In the genomic region with DNA sequence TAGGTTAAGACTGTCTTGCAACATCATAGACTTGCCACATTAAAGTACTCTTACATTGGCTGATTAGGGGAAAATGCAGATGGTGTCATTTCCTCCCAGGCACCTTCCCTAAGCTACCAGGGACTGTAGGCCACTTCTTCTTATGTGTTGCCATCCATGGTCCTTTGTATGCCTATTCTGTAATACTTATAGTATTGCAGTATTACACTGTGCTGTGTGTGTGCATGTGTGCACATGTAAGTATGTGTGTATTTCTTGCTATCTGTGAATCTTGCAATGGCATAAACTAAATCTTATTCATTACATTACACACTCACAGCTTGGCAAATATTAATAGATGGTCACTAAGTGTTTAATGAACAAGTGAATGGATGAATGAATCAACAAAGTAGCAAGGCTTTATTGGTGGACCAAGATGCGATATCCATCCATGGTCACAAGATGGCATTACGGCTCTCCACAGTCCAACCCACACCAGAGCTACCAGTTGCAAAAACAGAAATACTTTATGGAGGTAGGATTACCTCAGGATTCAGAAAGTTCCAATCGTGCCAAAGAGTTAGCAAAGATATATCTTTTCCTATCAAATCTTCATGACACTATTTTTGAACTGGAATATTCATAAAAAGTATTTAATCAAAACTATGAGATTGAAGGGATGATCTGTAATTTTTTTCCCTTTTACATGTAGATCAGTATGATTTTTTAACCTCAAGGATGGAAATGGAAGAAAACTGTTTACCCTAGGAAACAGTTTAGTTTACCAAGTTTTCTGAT, we compare ENCODE assay signal across 8 cellular contexts.
DNase-seq lines count a peak whose midpoint lies in the region; ATAC-seq, FAIRE-seq and TF ChIP-seq lines count a peak whose summit lies in the region.

No MANE protein-coding gene starts in this region.

- peak; percentile 67 for TF ChIP-seq CTCF in HFF-Myc (IDR thresholded peaks at IDR 0.05; ENCODE audit: low read depth, low read length, missing control alignments)
- TF ChIP-seq CTCF in omental fat pad (IDR thresholded peaks at IDR 0.05): no peak

- H3K4me1 Mint-ChIP-seq in activated CD4-positive, alpha-beta T cell treated with anti-CD3 and anti-CD28 coated beads, Interleukin-2, amount 10 ng/mL, durations not matched to agents 24 days and 14 days: no peaks in the 10 kb centered on the region

- H3K4me3 ChIP-seq in HFF-Myc (replicated peaks; ENCODE audit: low read depth, low read length): no peak overlapping the region

- no peaks in the 10 kb centered on the region for H3K36me3 Mint-ChIP-seq in activated CD4-positive, alpha-beta T cell treated with anti-CD3 and anti-CD28 coated beads, Interleukin-2, amount 10 ng/mL, durations not matched to agents 24 days and 14 days (ENCODE audit: low read depth)

- peak; percentile 67 for FAIRE-seq in A204.1 (lab: Jason Lieb, UNC)

- no peaks in the 10 kb centered on the region for H3K27me3 Mint-ChIP-seq in activated CD4-positive, alpha-beta T cell treated with anti-CD3 and anti-CD28 coated beads, Interleukin-2, amount 10 ng/mL, durations not matched to agents 24 days and 14 days

- no peak for ATAC-seq in omental fat pad (ENCODE audit: low FRiP score)

- DNase-seq in GM03348 (ENCODE audit: low spot score) (peak; percentile 13), HFF-Myc (ENCODE audit: extremely low read depth, low read depth) (peak; percentile 27), NCI-H1694 (lab: John Stamatoyannopoulos, UW) (peak; percentile 22), glomerular endothelial cell (ENCODE audit: extremely low read depth, low read depth, low spot score) (peak; percentile 12), renal cortical epithelial cell (ENCODE audit: low read depth) (peak; percentile 50), omental fat pad (ENCODE audit: low spot score) (no peak)
- peak; percentile 70 for DNase-seq in activated CD4-positive, alpha-beta T cell treated with anti-CD3 and anti-CD28 coated beads, Interleukin-2, amount 10 ng/mL, durations not matched to agents 24 days and 14 days

- no peak overlapping the region for H3K27ac Mint-ChIP-seq in activated CD4-positive, alpha-beta T cell treated with anti-CD3 and anti-CD28 coated beads, Interleukin-2, amount 10 ng/mL, durations not matched to agents 24 days and 14 days

- H3K4me3 Mint-ChIP-seq in activated CD4-positive, alpha-beta T cell treated with anti-CD3 and anti-CD28 coated beads, Interleukin-2, amount 10 ng/mL, durations not matched to agents 24 days and 14 days: no peak overlapping the region

- intact Hi-C loops in activated CD4-positive, alpha-beta T cell treated with anti-CD3 and anti-CD28 coated beads, Interleukin-2, amount 10 ng/mL, durations not matched to agents 24 days and 14 days (cut with micrococcal nuclease): loop anchor here (1.0 to 5.0 kb wide), 3 partner anchors 253 to 852 kb away; no protein-coding TSS in a partner anchor

- H3K9me3 Mint-ChIP-seq in activated CD4-positive, alpha-beta T cell treated with anti-CD3 and anti-CD28 coated beads, Interleukin-2, amount 10 ng/mL, durations not matched to agents 24 days and 14 days: no peaks in the 10 kb centered on the region
